1 cellular context compared by ENCODE assay signal in genomic region chr21:14722841-14723483, GRCh38.
TF ChIP-seq lines count a peak whose summit lies in the region.

No MANE protein-coding gene starts in this region.

TF ChIP-seq in GM12878, 131 proteins besides CTCF, POLR2A, EP300 and RAD21 (continued from another document):
- TF ChIP-seq BCL11A (IDR thresholded peaks at IDR 0.05; ENCODE audit: low read depth, low read length) (peak; percentile 76; the same call in 1 of the 2 replicates), BACH1 (IDR thresholded peaks at IDR 0.05; ENCODE audit: borderline replicate concordance) (peak; percentile 64; the same call in 1 of the 2 replicates), GATAD2B (conservative IDR thresholded peaks at IDR 0.05; ENCODE audit: low read depth) (no peak), RUNX3 (IDR thresholded peaks at IDR 0.05; ENCODE audit: low read length) (peak; percentile 86), RCOR1 (conservative IDR thresholded peaks at IDR 0.05; ENCODE audit: low read depth, low read length) (no peak), ZNF217 (IDR thresholded peaks at IDR 0.05) (peak; percentile 92), MEF2B (IDR thresholded peaks at IDR 0.05; ENCODE audit: partially characterized antibody, poor library complexity, severe bottlenecking) (peak; percentile 87), ATF7 (IDR thresholded peaks at IDR 0.05; ENCODE audit: low read depth) (peak; percentile 63), MTA2 (IDR thresholded peaks at IDR 0.05; ENCODE audit: low read depth) (peak; percentile 99), IRF4 (IDR thresholded peaks at IDR 0.05; ENCODE audit: low read depth, low read length) (peak; percentile 38; the same call in 1 of the 2 replicates), SMAD1 (IDR thresholded peaks at IDR 0.05; ENCODE audit: low read depth, partially characterized antibody) (no peak), RAD51 (IDR thresholded peaks at IDR 0.05) (peak; percentile 36), BHLHE40 (IDR thresholded peaks at IDR 0.05; ENCODE audit: borderline replicate concordance in 1 of 2, low read depth in 2 of 2, low read length in 1 of 2) (peak; percentile 36 to 82; a peak in 2 of 4 replicates), IKZF1 (conservative IDR thresholded peaks at IDR 0.05) (peak; percentile 79), BMI1 (IDR thresholded peaks at IDR 0.05; ENCODE audit: borderline replicate concordance) (peak; percentile 54; the same call in 1 of the 2 replicates), CBX5 (IDR thresholded peaks at IDR 0.05; ENCODE audit: low read depth) (peak; percentile 40; the same call in 1 of the 2 replicates), IKZF2 (IDR thresholded peaks at IDR 0.05) (peak; percentile 87 to 88), TAF1 (IDR thresholded peaks at IDR 0.05; ENCODE audit: borderline replicate concordance, low read depth, low read length) (no peak), JUNB (IDR thresholded peaks at IDR 0.05) (peak; percentile 63), NRF1 (conservative IDR thresholded peaks at IDR 0.05; ENCODE audit: low read depth, low read length) (no peak)
- TF ChIP-seq, protein P1, sequence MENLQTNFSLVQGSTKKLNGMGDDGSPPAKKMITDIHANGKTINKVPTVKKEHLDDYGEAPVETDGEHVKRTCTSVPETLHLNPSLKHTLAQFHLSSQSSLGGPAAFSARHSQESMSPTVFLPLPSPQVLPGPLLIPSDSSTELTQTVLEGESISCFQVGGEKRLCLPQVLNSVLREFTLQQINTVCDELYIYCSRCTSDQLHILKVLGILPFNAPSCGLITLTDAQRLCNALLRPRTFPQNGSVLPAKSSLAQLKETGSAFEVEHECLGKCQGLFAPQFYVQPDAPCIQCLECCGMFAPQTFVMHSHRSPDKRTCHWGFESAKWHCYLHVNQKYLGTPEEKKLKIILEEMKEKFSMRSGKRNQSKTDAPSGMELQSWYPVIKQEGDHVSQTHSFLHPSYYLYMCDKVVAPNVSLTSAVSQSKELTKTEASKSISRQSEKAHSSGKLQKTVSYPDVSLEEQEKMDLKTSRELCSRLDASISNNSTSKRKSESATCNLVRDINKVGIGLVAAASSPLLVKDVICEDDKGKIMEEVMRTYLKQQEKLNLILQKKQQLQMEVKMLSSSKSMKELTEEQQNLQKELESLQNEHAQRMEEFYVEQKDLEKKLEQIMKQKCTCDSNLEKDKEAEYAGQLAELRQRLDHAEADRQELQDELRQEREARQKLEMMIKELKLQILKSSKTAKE (IDR thresholded peaks at IDR 0.05; ENCODE audit: low read depth, poor library complexity, severe bottlenecking), result peak; percentile 85
- TF ChIP-seq, protein P2, sequence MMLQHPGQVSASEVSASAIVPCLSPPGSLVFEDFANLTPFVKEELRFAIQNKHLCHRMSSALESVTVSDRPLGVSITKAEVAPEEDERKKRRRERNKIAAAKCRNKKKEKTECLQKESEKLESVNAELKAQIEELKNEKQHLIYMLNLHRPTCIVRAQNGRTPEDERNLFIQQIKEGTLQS (IDR thresholded peaks at IDR 0.05; ENCODE audit: borderline replicate concordance, extremely low read depth, low read depth, low read length), result no peak
